13 cellular contexts compared by ENCODE assay signal in genomic region chr14:91257328-91258020, GRCh38. TPM values are rescaled to one million over a fixed set of nuclear protein-coding genes. Genes with fewer than 3 reads are reported as not detected.
DNase-seq lines count a peak whose midpoint lies in the region; ATAC-seq and TF ChIP-seq lines count a peak whose summit lies in the region.
"Had no signal": no experiment of that assay in that cellular context is flagged by ENCODE, and none has a peak within 500 bp of the region (broad histone marks: within the 10 kb centered on the region; RNA-seq: fewer than 3 reads in every experiment).

No MANE protein-coding gene starts in this region.

- no peaks in the 10 kb centered on the region for H3K79me2 ChIP-seq in smooth muscle cell (ENCODE audit: low read depth)

- no peak overlapping the region for H3K4me3 Mint-ChIP-seq in activated CD4-positive, alpha-beta T cell treated with anti-CD3 and anti-CD28 coated beads, Interleukin-2, amount 10 ng/mL, durations not matched to agents 7 days and 5 days
- peak overlapping the region; percentile 1 for H3K4me3 Mint-ChIP-seq in endothelial cell (ENCODE audit: unreplicated experiment)

- no peaks in the 10 kb centered on the region for H3K4me1 ChIP-seq in smooth muscle cell (ENCODE audit: low read depth)

- H3K4me1 Mint-ChIP-seq in activated CD4-positive, alpha-beta T cell treated with anti-CD3 and anti-CD28 coated beads, Interleukin-2, amount 10 ng/mL, durations not matched to agents 7 days and 5 days = peaks cover 79% of the 10 kb centered on the region
- peaks cover 32% of the 10 kb centered on the region for H3K4me1 Mint-ChIP-seq in endothelial cell (ENCODE audit: unreplicated experiment)

- H3K4me3 ChIP-seq in smooth muscle cell = no peak overlapping the region
- H3K4me3 ChIP-seq: ascending aorta had no signal

- ATAC-seq in GM19455 (IDR thresholded peaks at IDR 0.05; ENCODE audit: unreplicated experiment) = no peak

- no peaks in the 10 kb centered on the region for H3K9me3 ChIP-seq in smooth muscle cell (replicated peaks; ENCODE audit: low read depth)
- H3K9me3 ChIP-seq: ascending aorta had no signal

- H3F3A ChIP-seq in smooth muscle cell (ENCODE audit: low read depth) = peaks cover 19% of the 10 kb centered on the region

- H3K27ac ChIP-seq in smooth muscle cell (ENCODE audit: low read depth) = peak overlapping the region; percentile 74
- H3K27ac ChIP-seq: ascending aorta had no signal

- H3K27me3 Mint-ChIP-seq in activated CD4-positive, alpha-beta T cell treated with anti-CD3 and anti-CD28 coated beads, Interleukin-2, amount 10 ng/mL, durations not matched to agents 7 days and 5 days = no peaks in the 10 kb centered on the region
- peaks cover 8% of the 10 kb centered on the region for H3K27me3 Mint-ChIP-seq in endothelial cell (ENCODE audit: unreplicated experiment)
- H3K27me3 Mint-ChIP-seq: naive B cell had no signal

- CTCF ChIA-PET in activated CD4-positive, alpha-beta T cell treated with anti-CD3 and anti-CD28 coated beads, Interleukin-2, amount 10 ng/mL, durations not matched to agents 7 days and 5 days (lab: Charles Lee) = interaction anchor here (0.7 to 5.3 kb wide), 8 partner anchors 10 to 84 kb away, joined by 3 to 29 read pairs (median 6); no protein-coding TSS in a partner anchor

- TF ChIP-seq CTCF in endothelial cell (IDR thresholded peaks at IDR 0.05; ENCODE audit: unreplicated experiment) = no peak
- no peak for TF ChIP-seq CTCF in smooth muscle cell (IDR thresholded peaks at IDR 0.05; ENCODE audit: borderline replicate concordance, insufficient read depth, poor library complexity, severe bottlenecking)

- peak overlapping the region; percentile 10 for H3K4me2 ChIP-seq in smooth muscle cell

- H3K36me3 ChIP-seq in smooth muscle cell (ENCODE audit: low read depth) = no peaks in the 10 kb centered on the region
- H3K36me3 ChIP-seq: ascending aorta had no signal

- 41% methylated on average over 8 of the region's 8 CpGs for WGBS in smooth muscle cell (ENCODE audit: low lambda C conversion rate)

- no peak overlapping the region for H2AFZ ChIP-seq in smooth muscle cell (ENCODE audit: low read depth)

- H3K27ac Mint-ChIP-seq in activated CD4-positive, alpha-beta T cell treated with anti-CD3 and anti-CD28 coated beads, Interleukin-2, amount 10 ng/mL, durations not matched to agents 7 days and 5 days = peak overlapping the region; percentile 52
- H3K27ac Mint-ChIP-seq in endothelial cell (ENCODE audit: unreplicated experiment) = no peak overlapping the region

- H4K20me1 ChIP-seq in smooth muscle cell (ENCODE audit: low read depth) = no peaks in the 10 kb centered on the region

- POLR2A ChIA-PET in activated CD4-positive, alpha-beta T cell treated with anti-CD3 and anti-CD28 coated beads, Interleukin-2, amount 10 ng/mL, durations not matched to agents 7 days and 5 days (lab: Charles Lee) = interaction anchor here (1.1 kb wide), 1 partner anchor 14 kb away, joined by 3 read pairs; no protein-coding TSS in a partner anchor

- DNase-seq in activated CD4-positive, alpha-beta T cell treated with anti-CD3 and anti-CD28 coated beads, Interleukin-2, amount 10 ng/mL, durations not matched to agents 7 days and 5 days = no peak
- no peak for DNase-seq in activated CD4-positive, alpha-beta T cell treated with anti-CD3 and anti-CD28 coated beads for 4 hours
- DNase-seq in NCI-H69 (lab: John Stamatoyannopoulos, UW) = peak; percentile 84
- no peak for DNase-seq in endothelial cell (ENCODE audit: low spot score)
- no peak for DNase-seq in smooth muscle cell (lab: John Stamatoyannopoulos, UW; ENCODE audit: unreplicated experiment)
- DNase-seq in DMS79 treated with DMSO at 0.1 percent for 48 hours (lab: John Stamatoyannopoulos, UW) = no peak
- no peak for DNase-seq in inferior parietal cortex (ENCODE audit: extremely low spot score)
- DNase-seq: activated CD4-positive, CD25-positive, alpha-beta regulatory T cell; KG1; naive B cell; stimulated activated CD4-positive, alpha-beta T cell treated with anti-CD3 and anti-CD28 coated beads, Interleukin-4, amount 100 ng/mL, for 24 hours had no signal

- H3K27me3 ChIP-seq in smooth muscle cell (ENCODE audit: low read depth) = no peaks in the 10 kb centered on the region

- H3K36me3 Mint-ChIP-seq in activated CD4-positive, alpha-beta T cell treated with anti-CD3 and anti-CD28 coated beads, Interleukin-2, amount 10 ng/mL, durations not matched to agents 7 days and 5 days (ENCODE audit: low read depth) = peaks cover 12% of the 10 kb centered on the region
- no peaks in the 10 kb centered on the region for H3K36me3 Mint-ChIP-seq in endothelial cell (ENCODE audit: low read depth, unreplicated experiment)
- H3K36me3 Mint-ChIP-seq: naive B cell had no signal

- peak overlapping the region; percentile 38 for H3K9ac ChIP-seq in smooth muscle cell (ENCODE audit: low read depth)

- no peaks in the 10 kb centered on the region for H3K9me3 Mint-ChIP-seq in activated CD4-positive, alpha-beta T cell treated with anti-CD3 and anti-CD28 coated beads, Interleukin-2, amount 10 ng/mL, durations not matched to agents 7 days and 5 days
- no peaks in the 10 kb centered on the region for H3K9me3 Mint-ChIP-seq in endothelial cell (ENCODE audit: unreplicated experiment)

RNA-seq across cellular contexts. Expression of gene GPR68, which starts 13.0 kb away (rescaled TPM):
- 10 to 100 TPM; 32.7 to 33.0 TPM for total RNA-seq in activated CD4-positive, alpha-beta T cell treated with anti-CD3 and anti-CD28 coated beads, Interleukin-2, amount 10 ng/mL, durations not matched to agents 7 days and 5 days
- total RNA-seq in endothelial cell (ENCODE audit: unreplicated experiment) (5.4 TPM), smooth muscle cell (2.6 and 4.4 TPM in 2 replicates)
- polyA plus RNA-seq in smooth muscle cell = 2.9 and 3.2 TPM in 2 replicates
- total RNA-seq: ascending aorta had no signal
